20 cellular contexts compared by ENCODE assay signal in the genomic region with DNA sequence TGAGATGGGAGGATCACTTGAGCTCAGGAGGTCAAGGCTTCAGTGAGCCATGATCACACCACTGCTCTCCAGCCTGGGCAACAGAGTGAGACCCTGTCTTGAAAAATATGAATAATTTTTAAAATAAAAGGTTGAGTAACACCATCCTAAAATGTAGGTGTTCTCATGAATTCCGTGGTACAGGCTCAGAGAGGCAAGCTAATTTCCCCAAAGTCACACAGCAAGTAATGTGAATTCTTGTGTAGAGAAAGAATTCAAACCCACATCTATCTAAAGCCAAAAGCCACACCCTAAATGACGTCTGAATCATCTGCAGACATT.
A peak's percentile ranks its signal among the peaks of the same experiment; 100 is the strongest.
DNase-seq lines count a peak whose midpoint lies in the region; ATAC-seq, FAIRE-seq and TF ChIP-seq lines count a peak whose summit lies in the region.
"Had no signal": no experiment of that assay in that cellular context is flagged by ENCODE, and none has a peak within 500 bp of the region (broad histone marks: within the 10 kb centered on the region; RNA-seq: fewer than 3 reads in every experiment).

No MANE protein-coding gene starts in this region.

- H3K4me3 Mint-ChIP-seq in type B pancreatic cell (no peak overlapping the region), HFFc6 (no peak overlapping the region)
- H3K4me3 Mint-ChIP-seq: CD4-positive, alpha-beta memory T cell had no signal

- H3K79me2 ChIP-seq in HepG2 (ENCODE audit: insufficient read depth, low read length) (no peaks in the 10 kb centered on the region), K562 (ENCODE audit: control insufficient read depth, insufficient read depth, low read length) (no peaks in the 10 kb centered on the region), hepatocyte (no peaks in the 10 kb centered on the region)

- H3K27me3 Mint-ChIP-seq in type B pancreatic cell = no peaks in the 10 kb centered on the region
- H3K27me3 Mint-ChIP-seq in HFFc6 (ENCODE audit: insufficient read depth) = peaks cover 9% of the 10 kb centered on the region
- H3K27me3 Mint-ChIP-seq: CD4-positive, alpha-beta memory T cell had no signal

- intact Hi-C loops in HepG2 (cut with micrococcal nuclease; ENCODE audit: unreplicated experiment) = no loop called here
- intact Hi-C loops in right lobe of liver (cut with DNase I) = no loop called here
- intact Hi-C loops in K562 (cut with micrococcal nuclease) = no loop called here

- FAIRE-seq in HepG2 (lab: Jason Lieb, UNC) = no peak
- no peak for FAIRE-seq in K562 (lab: Jason Lieb, UNC)
- FAIRE-seq: D721Med, G401.6, GM12891, GM19239, H54 had no signal

- H4K20me1 ChIP-seq in HepG2 (ENCODE audit: insufficient read depth, low read length) = no peaks in the 10 kb centered on the region
- no peaks in the 10 kb centered on the region for H4K20me1 ChIP-seq in K562 (replicated peaks; ENCODE audit: control insufficient read depth, insufficient read depth, low read length)
- H4K20me1 ChIP-seq in hepatocyte (ENCODE audit: insufficient read depth, poor library complexity, severe bottlenecking) = no peaks in the 10 kb centered on the region

- H3K27ac ChIP-seq in HepG2 (ENCODE audit: extremely low read length, insufficient read depth, low read length) = no peak overlapping the region
- no peak overlapping the region for H3K27ac ChIP-seq in right lobe of liver
- H3K27ac ChIP-seq in K562 (ENCODE audit: extremely low read depth, low read depth, low read length) = no peak overlapping the region
- H3K27ac ChIP-seq in hepatocyte = peak overlapping the region; percentile 89
- H3K27ac ChIP-seq: C4-2B had no signal

- H3K27me3 ChIP-seq in HepG2 (ENCODE audit: control insufficient read depth in 1 of 2, insufficient read depth in 2 of 2, low read length in 2 of 2) (peaks cover 0 to 6% of the 10 kb centered on the region in 2 experiments; a peak in 1 of 5 replicates), right lobe of liver (no peaks in the 10 kb centered on the region), K562 (ENCODE audit: control insufficient read depth in 2 of 2, insufficient read depth in 2 of 2, low read length in 2 of 2) (peaks cover 0 to 5% of the 10 kb centered on the region in 2 experiments; a peak in 3 of 5 replicates), hepatocyte (no peaks in the 10 kb centered on the region)
- H3K27me3 ChIP-seq: BE2C had no signal

- peaks cover 13% of the 10 kb centered on the region for H3K4me1 Mint-ChIP-seq in type B pancreatic cell (ENCODE audit: unreplicated experiment)
- H3K4me1 Mint-ChIP-seq in HFFc6 (ENCODE audit: low read depth) = peaks cover 8% of the 10 kb centered on the region; the same call in 1 of the 2 replicates
- H3K4me1 Mint-ChIP-seq: CD4-positive, alpha-beta memory T cell had no signal

- TF ChIP-seq EP300 in HepG2 (IDR thresholded peaks at IDR 0.05; ENCODE audit: low read depth in 2 of 2, low read length in 2 of 2) (no peak), HepG2 (CRISPR knock-in tag; IDR thresholded peaks at IDR 0.05; ENCODE audit: borderline replicate concordance) (no peak), K562 (IDR thresholded peaks at IDR 0.05; ENCODE audit: low read length) (no peak)

- TF ChIP-seq POLR2A in HepG2 (IDR thresholded peaks at IDR 0.05; ENCODE audit: insufficient read depth in 1 of 2, low read depth in 2 of 2, low read length in 2 of 2) = no peak
- TF ChIP-seq POLR2A in right lobe of liver (IDR thresholded peaks at IDR 0.05) = no peak
- no peak for TF ChIP-seq POLR2A in K562 (conservative IDR thresholded peaks at IDR 0.05)

- no peaks in the 10 kb centered on the region for H3K36me3 Mint-ChIP-seq in type B pancreatic cell
- no peaks in the 10 kb centered on the region for H3K36me3 Mint-ChIP-seq in HFFc6 (ENCODE audit: low read depth)
- H3K36me3 Mint-ChIP-seq: CD4-positive, alpha-beta memory T cell had no signal

- H3K36me3 ChIP-seq in HepG2 (replicated peaks in 1 of 2; ENCODE audit: control insufficient read depth in 1 of 2, insufficient read depth in 2 of 2, low read length in 2 of 2) (no peaks in the 10 kb centered on the region), right lobe of liver (no peaks in the 10 kb centered on the region), K562 (ENCODE audit: control insufficient read depth, insufficient read depth, low read length) (no peaks in the 10 kb centered on the region), hepatocyte (replicated peaks; ENCODE audit: insufficient read depth, low read depth) (no peaks in the 10 kb centered on the region)
- H3K36me3 ChIP-seq: BE2C had no signal

- no peaks in the 10 kb centered on the region for H3K9me2 ChIP-seq in hepatocyte (replicated peaks; ENCODE audit: insufficient read depth)

- H3K4me3 ChIP-seq in HepG2 (replicated peaks in 1 of 3; ENCODE audit: insufficient read depth in 1 of 3, low read depth in 2 of 3, low read length in 3 of 3) (peak overlapping the region in 2 of 3 experiments; percentile 8 to 44; a peak in 4 of 6 replicates), right lobe of liver (no peak overlapping the region), K562 (no peak overlapping the region), hepatocyte (no peak overlapping the region)

- H3K9me1 ChIP-seq in K562 (ENCODE audit: control insufficient read depth, insufficient read depth, low read length) = no peaks in the 10 kb centered on the region

- CTCF ChIA-PET in HepG2 (lab: Yijun Ruan, JAX; ENCODE audit: low intra/inter-chr PET ratio, low total read pairs) = no interaction called here
- CTCF ChIA-PET in K562 (lab: Yijun Ruan, JAX; ENCODE audit: low intra/inter-chr PET ratio) = no interaction called here

- TF ChIP-seq CTCF in HepG2 (CRISPR knock-in tag; IDR thresholded peaks at IDR 0.05) (no peak), right lobe of liver (IDR thresholded peaks at IDR 0.05) (no peak), K562 (IDR thresholded peaks at IDR 0.05 in 2 of 3, conservative IDR thresholded peaks at IDR 0.05 in 1 of 3; ENCODE audit: insufficient read depth in 2 of 3, low read depth in 1 of 3, low read length in 3 of 3) (no peak), hepatocyte (IDR thresholded peaks at IDR 0.05; ENCODE audit: poor library complexity) (no peak), type B pancreatic cell (conservative IDR thresholded peaks at IDR 0.05) (no peak), HFFc6 (IDR thresholded peaks at IDR 0.05) (no peak)

- H3K9ac ChIP-seq in HepG2 (ENCODE audit: insufficient read depth, low read depth, low read length) (peak overlapping the region; percentile 17; the same call in 1 of the 2 replicates), K562 (ENCODE audit: insufficient read depth in 1 of 2, low read depth in 2 of 2, low read length in 2 of 2) (no peak overlapping the region)

- H3K27ac Mint-ChIP-seq in type B pancreatic cell (peak overlapping the region; percentile 81), HFFc6 (no peak overlapping the region)
- H3K27ac Mint-ChIP-seq: CD4-positive, alpha-beta memory T cell had no signal

- POLR2A ChIA-PET in HepG2 (lab: Yijun Ruan, JAX) = no interaction called here
- POLR2A ChIA-PET in K562 (lab: Yijun Ruan, JAX) = interaction anchor here (0.6 to 0.7 kb wide), 2 partner anchors 199 to 1303 kb away, joined by 3 read pairs; no protein-coding TSS in a partner anchor

- BruUV-seq in HepG2 (replicated peaks; lab: Mats Ljungman, UMichigan) = no TSS peak
- no TSS peak for BruUV-seq in K562 (replicated peaks; lab: Mats Ljungman, UMichigan)

- peaks cover 41% of the 10 kb centered on the region for H3K4me1 ChIP-seq in HepG2 (ENCODE audit: insufficient read depth, low read length)
- H3K4me1 ChIP-seq in right lobe of liver = no peaks in the 10 kb centered on the region
- peaks cover 0 to 3% of the 10 kb centered on the region in 2 experiments; a peak in 3 of 5 replicates for H3K4me1 ChIP-seq in K562 (replicated peaks in 1 of 2; ENCODE audit: control insufficient read depth in 2 of 2, insufficient read depth in 2 of 2, low read length in 2 of 2)
- H3K4me1 ChIP-seq in hepatocyte (ENCODE audit: insufficient read depth) = peaks cover 3% of the 10 kb centered on the region
- H3K4me1 ChIP-seq: BE2C had no signal

- ATAC-seq in HepG2 (no peak), right lobe of liver (no peak), K562 (no peak), GM18498 (IDR thresholded peaks at IDR 0.05; ENCODE audit: unreplicated experiment) (no peak)

- WGBS in HepG2 (ENCODE audit: low lambda C conversion rate) = 17% methylated on average over 2 of the region's 2 CpGs
- WGBS in right lobe of liver (ENCODE audit: insufficient coverage, low coverage, low lambda C conversion rate, missing lambda C conversion rate) = 50% methylated on average over 1 of the region's 2 CpGs
- 0% methylated on average over 2 of the region's 2 CpGs for WGBS in K562 (ENCODE audit: insufficient coverage, low coverage, missing lambda C conversion rate)
- WGBS in hepatocyte (ENCODE audit: low lambda C conversion rate, missing lambda C conversion rate) = 63% methylated on average over 2 of the region's 2 CpGs

- H3K9me3 Mint-ChIP-seq in type B pancreatic cell (peaks cover 7% of the 10 kb centered on the region), HFFc6 (no peaks in the 10 kb centered on the region)
- H3K9me3 Mint-ChIP-seq: CD4-positive, alpha-beta memory T cell had no signal

- H3K9me3 ChIP-seq in HepG2 (ENCODE audit: low read length) = no peaks in the 10 kb centered on the region
- no peaks in the 10 kb centered on the region for H3K9me3 ChIP-seq in right lobe of liver
- no peaks in the 10 kb centered on the region for H3K9me3 ChIP-seq in K562 (replicated peaks; ENCODE audit: control insufficient read depth, insufficient read depth, low read depth, low read length)
- H3K9me3 ChIP-seq in hepatocyte (ENCODE audit: low read depth) = no peaks in the 10 kb centered on the region
- H3K9me3 ChIP-seq: BE2C had no signal

- in situ Hi-C loops in HepG2 (cut with HindIII; ENCODE audit: extremely low pct_ligation_motif_present, low pct_unique_long_range_greater_than_20kb) (no loop called here), K562 (cut with MboI) (no loop called here)

- TF ChIP-seq RAD21 in HepG2 (CRISPR knock-in tag; IDR thresholded peaks at IDR 0.05) (no peak), K562 (CRISPR knock-in tag; conservative IDR thresholded peaks at IDR 0.05 in 1 of 2, IDR thresholded peaks at IDR 0.05 in 1 of 2) (no peak)

- DNase-seq in HepG2 (ENCODE audit: low spot score) = no peak
- no peak for DNase-seq in right lobe of liver
- DNase-seq in K562 (ENCODE audit: extremely low read depth in 1 of 4, low spot score in 3 of 4) = no peak
- DNase-seq in hepatocyte (ENCODE audit: low spot score) = no peak
- DNase-seq in type B pancreatic cell (ENCODE audit: extremely low spot score, unreplicated experiment) = no peak
- no peak for DNase-seq in HFFc6
- DNase-seq in NCI-H1436 treated with DMSO at 0.1 percent for 48 hours (lab: John Stamatoyannopoulos, UW) = no peak
- DNase-seq: 8988T; ACHN; BE2C; CD4-positive, alpha-beta memory T cell; DMS79 treated with DMSO at 0.1 percent for 48 hours; EL had no signal

- H2AFZ ChIP-seq in HepG2 (ENCODE audit: low read length) (peak overlapping the region; percentile 20), K562 (ENCODE audit: low read depth, low read length) (no peak overlapping the region), hepatocyte (no peak overlapping the region)

- H3K4me2 ChIP-seq in HepG2 (ENCODE audit: low read depth, low read length) = peak overlapping the region; percentile 71
- H3K4me2 ChIP-seq in K562 (ENCODE audit: insufficient read depth, low read length) = no peak overlapping the region; the same call in 1 of the 2 replicates
- peak overlapping the region; percentile 52 for H3K4me2 ChIP-seq in hepatocyte

TF ChIP-seq in K562, 482 proteins besides CTCF, POLR2A, EP300 and RAD21 (continues in another document):
- no peak for TF ChIP-seq ETV1 (tag; conservative IDR thresholded peaks at IDR 0.05; ENCODE audit: low read depth)

Comparison
In these comparisons a context has a peak if more than half of its experiments do, and no peak if none do; other contexts are left out.
1. H3K4me3 ChIP-seq: peak in HepG2 (2 of 3); none in right lobe of liver (0 of 3), K562 (single experiment) and hepatocyte (single experiment).
2. Of the 241 proteins assayed by ChIP-seq in both HepG2 and K562: peak only in HepG2: AFF4; only in K562: none; in both: ZFP36; in neither: 238; mixed calls (peak in some experiments, not most) for 1.